12 cellular contexts compared by ENCODE assay signal in genomic region chr1:103517380-103518047, GRCh38. TPM values are rescaled to one million over a fixed set of nuclear protein-coding genes. Genes with fewer than 3 reads are reported as not detected.
DNase-seq lines count a peak whose midpoint lies in the region; ATAC-seq and TF ChIP-seq lines count a peak whose summit lies in the region.
"Had no signal": no experiment of that assay in that cellular context is flagged by ENCODE, and none has a peak within 500 bp of the region (broad histone marks: within the 10 kb centered on the region; RNA-seq: fewer than 3 reads in every experiment).

No MANE protein-coding gene starts in this region.

- peak overlapping the region; percentile 98 for H3K27ac Mint-ChIP-seq in activated naive CD8-positive, alpha-beta T cell treated with anti-CD3 and anti-CD28 coated beads, Interleukin-2, amount 50 U/mL, for 24 hours

- ATAC-seq in GM18502 (IDR thresholded peaks at IDR 0.05; ENCODE audit: poor library complexity, unreplicated experiment) (peak; percentile 91), GM21367 (IDR thresholded peaks at IDR 0.05; ENCODE audit: unreplicated experiment) (peak; percentile 82), HG03103 (IDR thresholded peaks at IDR 0.05; ENCODE audit: low read depth, unreplicated experiment) (peak; percentile 76), omental fat pad (ENCODE audit: low FRiP score) (no peak)
- peak; percentile 76 for ATAC-seq in activated naive CD8-positive, alpha-beta T cell treated with anti-CD3 and anti-CD28 coated beads, Interleukin-2, amount 50 U/mL, for 24 hours
- ATAC-seq: pancreas had no signal

- peak overlapping the region; percentile 69 for H3K4me3 Mint-ChIP-seq in activated naive CD8-positive, alpha-beta T cell treated with anti-CD3 and anti-CD28 coated beads, Interleukin-2, amount 50 U/mL, for 24 hours

- peaks cover 46% of the 10 kb centered on the region for H3K4me1 Mint-ChIP-seq in activated naive CD8-positive, alpha-beta T cell treated with anti-CD3 and anti-CD28 coated beads, Interleukin-2, amount 50 U/mL, for 24 hours

- no peaks in the 10 kb centered on the region for H3K9me3 Mint-ChIP-seq in activated naive CD8-positive, alpha-beta T cell treated with anti-CD3 and anti-CD28 coated beads, Interleukin-2, amount 50 U/mL, for 24 hours

- H3K27me3 ChIP-seq in H7 (ENCODE audit: control insufficient read depth, insufficient read depth, low read length), result no peaks in the 10 kb centered on the region
- H3K27me3 ChIP-seq: pancreas had no signal

- no peaks in the 10 kb centered on the region for H3K27me3 Mint-ChIP-seq in activated naive CD8-positive, alpha-beta T cell treated with anti-CD3 and anti-CD28 coated beads, Interleukin-2, amount 50 U/mL, for 24 hours

- H3K36me3 Mint-ChIP-seq in activated naive CD8-positive, alpha-beta T cell treated with anti-CD3 and anti-CD28 coated beads, Interleukin-2, amount 50 U/mL, for 24 hours (ENCODE audit: low read depth), result peaks cover 8% of the 10 kb centered on the region

- TF ChIP-seq CTCF in foreskin fibroblast (IDR thresholded peaks at IDR 0.05; ENCODE audit: low read depth, low read length) (no peak), omental fat pad (IDR thresholded peaks at IDR 0.05) (no peak)

- no peak overlapping the region for H3K4me3 ChIP-seq in foreskin fibroblast (ENCODE audit: low read depth in 1 of 2, low read length in 2 of 2)
- no peak overlapping the region for H3K4me3 ChIP-seq in H7 (ENCODE audit: insufficient read depth, low read depth, low read length)
- H3K4me3 ChIP-seq: pancreas had no signal

- peak; percentile 8 for DNase-seq in activated naive CD8-positive, alpha-beta T cell treated with anti-CD3 and anti-CD28 coated beads, Interleukin-2, amount 50 U/mL, for 24 hours
- DNase-seq in dedifferentiated amniotic fluid mesenchymal stem cell (ENCODE audit: extremely low spot score) (no peak), foreskin fibroblast (no peak), omental fat pad (ENCODE audit: low spot score) (no peak), H7 (no peak)
- DNase-seq: anterior cingulate cortex, DMS153, hypothalamus, pancreas had no signal

- H3K36me3 ChIP-seq in H7 (replicated peaks; ENCODE audit: control insufficient read depth, insufficient read depth, low read length), result no peaks in the 10 kb centered on the region
- H3K36me3 ChIP-seq: pancreas had no signal

RNA-seq across cellular contexts. Expression of gene RNPC3, which starts 8.0 kb away (rescaled TPM):
- total RNA-seq in omental fat pad, result 10 to 100 TPM; 23.7 to 44.0 (median 29.3) TPM
- 16.0 and 22.8 TPM in 2 replicates for total RNA-seq in H7 (2014; rRNA removed; shearing (Covaris generic))

RNA-seq across cellular contexts. Expression of gene AMY2B, which starts 53.9 kb away (rescaled TPM):
- 10 to 100 TPM; 18.8 to 51.1 (median 26.7) TPM for total RNA-seq in omental fat pad
- 2.7 and 3.0 TPM in 2 replicates for total RNA-seq in H7 (2014; rRNA removed; shearing (Covaris generic))
